In genomic region chr2:85544254-85544691, GRCh38 we compare ENCODE assay signal across 9 cellular contexts. TPM values are rescaled to one million over a fixed set of nuclear protein-coding genes. Genes with fewer than 3 reads are reported as not detected.
DNase-seq lines count a peak whose midpoint lies in the region; FAIRE-seq and TF ChIP-seq lines count a peak whose summit lies in the region.
"Not testable (repeated sequence)": the region's sequence is repeated elsewhere in the genome, so short reads cannot be mapped to it uniquely, and the experiment has no call there.
"Had no signal": no experiment of that assay in that cellular context is flagged by ENCODE, and none has a peak within 500 bp of the region (broad histone marks: within the 10 kb centered on the region; RNA-seq: fewer than 3 reads in every experiment).

No MANE protein-coding gene starts in this region.

- not testable (repeated sequence) for DNase-seq in GM12892 (ENCODE audit: insufficient read length); activated T-helper 2 cell treated with anti-CD3 and anti-CD28 coated beads, Interferon-gamma antibody, Interleukin-2, Interleukin-4, amounts not matched to agents 10 μg/mL and 5 μg/mL and 100 μg/mL, durations not matched to agents 14 hours and 24 hours and 36 hours (ENCODE audit: low spot score); chondrocyte (ENCODE audit: low spot score); cardiac muscle cell (ENCODE audit: low read depth in 1 of 2, low spot score in 1 of 2); progenitor cell of endocrine pancreas (ENCODE audit: low spot score, unreplicated experiment)
- DNase-seq in NCI-H1436 treated with DMSO at 0.1 percent for 48 hours (lab: John Stamatoyannopoulos, UW) (peak; percentile 74), NCI-H82 (lab: John Stamatoyannopoulos, UW) (peak; percentile 28)

- intact Hi-C loops in activated T-helper 2 cell treated with anti-CD3 and anti-CD28 coated beads, Interferon-gamma antibody, Interleukin-2, Interleukin-4, amounts not matched to agents 10 μg/mL and 5 μg/mL and 100 μg/mL, durations not matched to agents 14 hours and 24 hours and 36 hours (cut with micrococcal nuclease) = not testable (repeated sequence)

- not testable (repeated sequence) for H3K4me1 ChIP-seq in cardiac muscle cell (ENCODE audit: low read depth)

- not testable (repeated sequence) for TF ChIP-seq CTCF in chondrocyte (IDR thresholded peaks at IDR 0.05); cardiac muscle cell (IDR thresholded peaks at IDR 0.05; ENCODE audit: low read depth, low read length); progenitor cell of endocrine pancreas (IDR thresholded peaks at IDR 0.05; ENCODE audit: unreplicated experiment)

- not testable (repeated sequence) for H3K9me3 Mint-ChIP-seq in activated T-helper 2 cell treated with anti-CD3 and anti-CD28 coated beads, Interferon-gamma antibody, Interleukin-2, Interleukin-4, amounts not matched to agents 10 μg/mL and 5 μg/mL and 100 μg/mL, durations not matched to agents 14 hours and 24 hours and 36 hours; chondrocyte (ENCODE audit: low read depth); progenitor cell of endocrine pancreas (ENCODE audit: low read depth)

- not testable (repeated sequence) for H3K9me3 ChIP-seq in cardiac muscle cell (ENCODE audit: low read depth)

- H3K27me3 Mint-ChIP-seq in activated T-helper 2 cell treated with anti-CD3 and anti-CD28 coated beads, Interferon-gamma antibody, Interleukin-2, Interleukin-4, amounts not matched to agents 10 μg/mL and 5 μg/mL and 100 μg/mL, durations not matched to agents 14 hours and 24 hours and 36 hours (ENCODE audit: low read depth); chondrocyte (ENCODE audit: low read depth); progenitor cell of endocrine pancreas: not testable (repeated sequence)

- not testable (repeated sequence) for H3K27me3 ChIP-seq in cardiac muscle cell

- H3K4me1 Mint-ChIP-seq in activated T-helper 2 cell treated with anti-CD3 and anti-CD28 coated beads, Interferon-gamma antibody, Interleukin-2, Interleukin-4, amounts not matched to agents 10 μg/mL and 5 μg/mL and 100 μg/mL, durations not matched to agents 14 hours and 24 hours and 36 hours (ENCODE audit: low read depth) = peaks cover 32% of the 10 kb centered on the region
- H3K4me1 Mint-ChIP-seq in chondrocyte (ENCODE audit: low read depth) (peaks cover 41% of the 10 kb centered on the region), progenitor cell of endocrine pancreas (ENCODE audit: low read depth) (peaks cover 31% of the 10 kb centered on the region)

- not testable (repeated sequence) for H3K4me3 Mint-ChIP-seq in activated T-helper 2 cell treated with anti-CD3 and anti-CD28 coated beads, Interferon-gamma antibody, Interleukin-2, Interleukin-4, amounts not matched to agents 10 μg/mL and 5 μg/mL and 100 μg/mL, durations not matched to agents 14 hours and 24 hours and 36 hours (ENCODE audit: low read depth); chondrocyte (ENCODE audit: unreplicated experiment); progenitor cell of endocrine pancreas (ENCODE audit: low read depth)

- peaks cover 50% of the 10 kb centered on the region for H3K36me3 ChIP-seq in cardiac muscle cell

- not testable (repeated sequence) for FAIRE-seq in GM12892 (lab: Jason Lieb, UNC)

- peak; percentile 33; the same call in 1 of the 2 replicates for TF ChIP-seq POLR2A in GM12892 (IDR thresholded peaks at IDR 0.05; ENCODE audit: low read depth, low read length)

- peak overlapping the region; percentile 62 for H3K27ac Mint-ChIP-seq in activated T-helper 2 cell treated with anti-CD3 and anti-CD28 coated beads, Interferon-gamma antibody, Interleukin-2, Interleukin-4, amounts not matched to agents 10 μg/mL and 5 μg/mL and 100 μg/mL, durations not matched to agents 14 hours and 24 hours and 36 hours
- peak overlapping the region; percentile 56 for H3K27ac Mint-ChIP-seq in chondrocyte (ENCODE audit: unreplicated experiment)
- H3K27ac Mint-ChIP-seq in progenitor cell of endocrine pancreas = peak overlapping the region; percentile 79

- peaks cover 83% of the 10 kb centered on the region for H3K36me3 Mint-ChIP-seq in activated T-helper 2 cell treated with anti-CD3 and anti-CD28 coated beads, Interferon-gamma antibody, Interleukin-2, Interleukin-4, amounts not matched to agents 10 μg/mL and 5 μg/mL and 100 μg/mL, durations not matched to agents 14 hours and 24 hours and 36 hours (ENCODE audit: low read depth)
- H3K36me3 Mint-ChIP-seq in chondrocyte (ENCODE audit: low read depth) (peaks cover 29% of the 10 kb centered on the region), progenitor cell of endocrine pancreas (ENCODE audit: insufficient read depth) (peaks cover 33% of the 10 kb centered on the region)

- H3K27ac ChIP-seq in cardiac muscle cell = peak overlapping the region; percentile 16

- H3K4me3 ChIP-seq in cardiac muscle cell = not testable (repeated sequence)

RNA-seq across cellular contexts. Expression of gene MAT2A, which starts 5.3 kb away (rescaled TPM):
- 211 TPM for polyA plus RNA-seq in GM12892 (2012; ENCODE audit: missing spikeins)
- 395 and 403 TPM in 2 replicates for total RNA-seq in activated T-helper 2 cell treated with anti-CD3 and anti-CD28 coated beads, Interferon-gamma antibody, Interleukin-2, Interleukin-4, amounts not matched to agents 10 μg/mL and 5 μg/mL and 100 μg/mL, durations not matched to agents 14 hours and 24 hours and 36 hours
- total RNA-seq in chondrocyte (119 to 155 TPM (median 144 TPM) in 3 replicates), cardiac muscle cell (116 and 225 TPM in 2 replicates), progenitor cell of endocrine pancreas (281 and 304 TPM in 2 replicates)
- polyA plus RNA-seq in cardiac muscle cell = 405 and 489 TPM in 2 replicates

RNA-seq across cellular contexts. Expression of gene GGCX, which starts 17.0 kb away (rescaled TPM):
- 15.3 TPM for polyA plus RNA-seq in GM12892 (2012; ENCODE audit: missing spikeins)
- total RNA-seq in activated T-helper 2 cell treated with anti-CD3 and anti-CD28 coated beads, Interferon-gamma antibody, Interleukin-2, Interleukin-4, amounts not matched to agents 10 μg/mL and 5 μg/mL and 100 μg/mL, durations not matched to agents 14 hours and 24 hours and 36 hours = 25.1 and 27.0 TPM in 2 replicates
- total RNA-seq in chondrocyte (55.7 to 78.6 TPM (median 58.6 TPM) in 3 replicates), cardiac muscle cell (18.6 and 24.3 TPM in 2 replicates), progenitor cell of endocrine pancreas (69.2 TPM in 2 replicates)
- 32.0 and 33.5 TPM in 2 replicates for polyA plus RNA-seq in cardiac muscle cell

RNA-seq across cellular contexts. Expression of gene VAMP8, which starts 33.1 kb away (rescaled TPM):
- 153 TPM for polyA plus RNA-seq in GM12892 (2012; ENCODE audit: missing spikeins)
- total RNA-seq in activated T-helper 2 cell treated with anti-CD3 and anti-CD28 coated beads, Interferon-gamma antibody, Interleukin-2, Interleukin-4, amounts not matched to agents 10 μg/mL and 5 μg/mL and 100 μg/mL, durations not matched to agents 14 hours and 24 hours and 36 hours = 99.7 and 101 TPM in 2 replicates
- total RNA-seq in chondrocyte (1.6 to 2.4 TPM (median 2.1 TPM) in 3 replicates), cardiac muscle cell (8.3 and 15.7 TPM in 2 replicates), progenitor cell of endocrine pancreas (71.3 and 76.0 TPM in 2 replicates)
- polyA plus RNA-seq in cardiac muscle cell = 39.4 and 60.9 TPM in 2 replicates

RNA-seq across cellular contexts. Expression of gene VAMP5, which starts 40.0 kb away (rescaled TPM):
- polyA plus RNA-seq in GM12892 (2012; ENCODE audit: missing spikeins) = 56.4 TPM
- 41.0 and 41.3 TPM in 2 replicates for total RNA-seq in activated T-helper 2 cell treated with anti-CD3 and anti-CD28 coated beads, Interferon-gamma antibody, Interleukin-2, Interleukin-4, amounts not matched to agents 10 μg/mL and 5 μg/mL and 100 μg/mL, durations not matched to agents 14 hours and 24 hours and 36 hours
- total RNA-seq in chondrocyte = 1.8 to 2.4 TPM in 2 of 3 replicates, not detected in the other
- total RNA-seq in cardiac muscle cell = 6.7 and 7.7 TPM in 2 replicates
- 19.1 and 28.1 TPM in 2 replicates for polyA plus RNA-seq in cardiac muscle cell
- 4.2 TPM in 2 replicates for total RNA-seq in progenitor cell of endocrine pancreas
- total RNA-seq: HT1080, SK-MEL-5 had no signal

RNA-seq across cellular contexts. Expression of gene RNF181, which starts 51.3 kb away (rescaled TPM):
- polyA plus RNA-seq in GM12892 (2012; ENCODE audit: missing spikeins) = 252 TPM
- 130 and 134 TPM in 2 replicates for total RNA-seq in activated T-helper 2 cell treated with anti-CD3 and anti-CD28 coated beads, Interferon-gamma antibody, Interleukin-2, Interleukin-4, amounts not matched to agents 10 μg/mL and 5 μg/mL and 100 μg/mL, durations not matched to agents 14 hours and 24 hours and 36 hours
- 76.3 to 93.9 TPM (median 89.4 TPM) in 3 replicates for total RNA-seq in chondrocyte
- total RNA-seq in cardiac muscle cell = 152 and 241 TPM in 2 replicates
- 276 and 328 TPM in 2 replicates for polyA plus RNA-seq in cardiac muscle cell
- total RNA-seq in progenitor cell of endocrine pancreas = 82.3 and 85.7 TPM in 2 replicates
